In genomic region chr5:172716796-172717313, GRCh38 we compare ENCODE assay signal across 1 cellular context.
TF ChIP-seq lines count a peak whose summit lies in the region.

No MANE protein-coding gene starts in this region.

TF ChIP-seq in K562, 482 proteins besides CTCF, POLR2A, EP300 and RAD21 (continued from another document):
- TF ChIP-seq ZBTB33 (CRISPR knock-in tag; IDR thresholded peaks at IDR 0.05), result peak; percentile 97
- no peak for TF ChIP-seq HDAC2 (IDR thresholded peaks at IDR 0.05)
- peak; percentile 49; the same call in 1 of the 2 replicates for TF ChIP-seq ARID2 (IDR thresholded peaks at IDR 0.05)
- TF ChIP-seq ZNF311 (CRISPR knock-in tag; IDR thresholded peaks at IDR 0.05), result no peak
- peak; percentile 38; the same call in 1 of the 2 replicates for TF ChIP-seq RB1 (IDR thresholded peaks at IDR 0.05; ENCODE audit: low read depth)
- no peak for TF ChIP-seq E2F4 (CRISPR knock-in tag; IDR thresholded peaks at IDR 0.05; ENCODE audit: low read depth)
- TF ChIP-seq FOXA3 (CRISPR knock-in tag; conservative IDR thresholded peaks at IDR 0.05 in 1 of 2, IDR thresholded peaks at IDR 0.05 in 1 of 2), result no peak
- TF ChIP-seq MTA2 (IDR thresholded peaks at IDR 0.05; ENCODE audit: low read depth), result no peak
- TF ChIP-seq THRA (IDR thresholded peaks at IDR 0.05), result no peak
- TF ChIP-seq PBX2 (CRISPR knock-in tag; IDR thresholded peaks at IDR 0.05; ENCODE audit: low read depth), result no peak
- peak; percentile 38; the same call in 1 of the 2 replicates for TF ChIP-seq PBX2 (tag; conservative IDR thresholded peaks at IDR 0.05; ENCODE audit: low read depth)
- TF ChIP-seq DEAF1 (CRISPR knock-in tag; IDR thresholded peaks at IDR 0.05), result peak; percentile 85
- peak; percentile 57; the same call in 1 of the 2 replicates for TF ChIP-seq CTBP1 (IDR thresholded peaks at IDR 0.05; ENCODE audit: borderline replicate concordance)
- TF ChIP-seq ZFP36 (IDR thresholded peaks at IDR 0.05; ENCODE audit: low read depth, low read length, partially characterized antibody), result no peak
- no peak for TF ChIP-seq CEBPZ (IDR thresholded peaks at IDR 0.05; ENCODE audit: borderline replicate concordance, low read depth, low read length)
- no peak for TF ChIP-seq MEF2D (tag; conservative IDR thresholded peaks at IDR 0.05; ENCODE audit: low read depth)
- no peak for TF ChIP-seq ARID3B (CRISPR knock-in tag; IDR thresholded peaks at IDR 0.05; ENCODE audit: borderline replicate concordance)
- no peak for TF ChIP-seq HNRNPH1 (optimal IDR thresholded peaks at IDR 0.05; ENCODE audit: low read depth, low read length)
- TF ChIP-seq KLF16 (IDR thresholded peaks at IDR 0.05), result 0 out of 2 replicates have a peak, but pooled peaks have one; percentile 7
- no peak for TF ChIP-seq DNMT1 (IDR thresholded peaks at IDR 0.05)
- TF ChIP-seq TEAD1 (CRISPR knock-in tag; IDR thresholded peaks at IDR 0.05), result 0 out of 4 replicates have a peak, but pooled peaks of 1 of the 2 experiments have one; percentile 25
- peak; percentile 58 for TF ChIP-seq PKNOX1 (IDR thresholded peaks at IDR 0.05)
- TF ChIP-seq MYC (IDR thresholded peaks at IDR 0.05; ENCODE audit: low read depth, low read length), result peak; percentile 48; the same call in 1 of the 2 replicates
- TF ChIP-seq MYC (CRISPR knock-in tag; IDR thresholded peaks at IDR 0.05; ENCODE audit: borderline replicate concordance, low read depth), result no peak
- no peak for TF ChIP-seq BRD9 (IDR thresholded peaks at IDR 0.05; ENCODE audit: low read depth, partially characterized antibody)
- no peak for TF ChIP-seq ZNF444 (CRISPR knock-in tag; IDR thresholded peaks at IDR 0.05)
- peak in 1 of 3 experiments; percentile 30 for TF ChIP-seq YY1 (IDR thresholded peaks at IDR 0.05; ENCODE audit: borderline replicate concordance in 1 of 3, control insufficient read depth in 1 of 3, extremely low read depth in 1 of 3, insufficient read depth in 3 of 3, insufficient read length in 1 of 3, insufficient replicate concordance in 2 of 3, low read depth in 1 of 3, low read length in 2 of 3)
- TF ChIP-seq ZNF695 (CRISPR knock-in tag; IDR thresholded peaks at IDR 0.05), result no peak
- no peak for TF ChIP-seq GATA2 (CRISPR knock-in tag; IDR thresholded peaks at IDR 0.05)
- TF ChIP-seq HSF4 (CRISPR knock-in tag; IDR thresholded peaks at IDR 0.05; ENCODE audit: borderline replicate concordance), result no peak
- TF ChIP-seq ZBTB7A (IDR thresholded peaks at IDR 0.05; ENCODE audit: borderline replicate concordance, control insufficient read depth, low read depth, low read length), result peak; percentile 49; the same call in 1 of the 2 replicates
- no peak for TF ChIP-seq HDAC8 (tag; IDR thresholded peaks at IDR 0.05)
- no peak for TF ChIP-seq ARID1B (IDR thresholded peaks at IDR 0.05)
- no peak for TF ChIP-seq HMG20B (CRISPR knock-in tag; IDR thresholded peaks at IDR 0.05)
- TF ChIP-seq MAZ (CRISPR knock-in tag; conservative IDR thresholded peaks at IDR 0.05 in 1 of 2, IDR thresholded peaks at IDR 0.05 in 1 of 2), result peak in 1 of 2 experiments; percentile 39; a peak in 1 of 4 replicates
- TF ChIP-seq SIRT6 (IDR thresholded peaks at IDR 0.05; ENCODE audit: low read depth, low read length), result no peak
- no peak for TF ChIP-seq NR3C1 (CRISPR knock-in tag; IDR thresholded peaks at IDR 0.05)
- TF ChIP-seq MBD1 (CRISPR knock-in tag; IDR thresholded peaks at IDR 0.05), result 0 out of 2 replicates have a peak, but pooled peaks have one; percentile 32
- no peak for TF ChIP-seq RFX1 (IDR thresholded peaks at IDR 0.05)
- TF ChIP-seq ZNF184 (CRISPR knock-in tag; IDR thresholded peaks at IDR 0.05), result no peak
- 0 out of 2 replicates have a peak, but pooled peaks have one; percentile 17 for TF ChIP-seq FOXP1 (CRISPR knock-in tag; IDR thresholded peaks at IDR 0.05)
- TF ChIP-seq ESRRA (IDR thresholded peaks at IDR 0.05; ENCODE audit: borderline replicate concordance, low read depth), result no peak
